Comparison of ENCODE assay signal across 35 cellular contexts in genomic region chr2:58666571-58666970, GRCh38.
DNase-seq lines count a peak whose midpoint lies in the region; ATAC-seq, FAIRE-seq and TF ChIP-seq lines count a peak whose summit lies in the region.
"Had no signal": no experiment of that assay in that cellular context is flagged by ENCODE, and none has a peak within 500 bp of the region (broad histone marks: within the 10 kb centered on the region; RNA-seq: fewer than 3 reads in every experiment).

No MANE protein-coding gene starts in this region.

- 61% methylated on average over 2 of the region's 2 CpGs for WGBS in K562 (ENCODE audit: insufficient coverage, low coverage, missing lambda C conversion rate)

- TF ChIP-seq CTCF in K562 (IDR thresholded peaks at IDR 0.05 in 2 of 3, conservative IDR thresholded peaks at IDR 0.05 in 1 of 3; ENCODE audit: insufficient read depth in 2 of 3, low read depth in 1 of 3, low read length in 3 of 3) (no peak), bronchial epithelial cell (IDR thresholded peaks at IDR 0.05; ENCODE audit: insufficient read depth, low read length, severe bottlenecking) (no peak), HFFc6 (IDR thresholded peaks at IDR 0.05) (no peak)

- TF ChIP-seq RAD21 in K562 (CRISPR knock-in tag; conservative IDR thresholded peaks at IDR 0.05 in 1 of 2, IDR thresholded peaks at IDR 0.05 in 1 of 2) = peak in 1 of 2 experiments; percentile 40; a peak in 1 of 4 replicates

- H3K4me1 Mint-ChIP-seq in HFFc6 (ENCODE audit: low read depth) = no peaks in the 10 kb centered on the region
- H3K4me1 Mint-ChIP-seq: B cell; CD4-positive, alpha-beta memory T cell; CD4-positive, CD25-positive, alpha-beta regulatory T cell; CD8-positive, alpha-beta memory T cell had no signal

- no peaks in the 10 kb centered on the region for H3K36me3 Mint-ChIP-seq in HFFc6 (ENCODE audit: low read depth)
- H3K36me3 Mint-ChIP-seq: CD14-positive monocyte; CD4-positive, alpha-beta memory T cell; CD4-positive, CD25-positive, alpha-beta regulatory T cell; CD8-positive, alpha-beta memory T cell; CD8-positive, alpha-beta T cell had no signal

- in situ Hi-C loops in K562 (cut with MboI) = no loop called here

- ATAC-seq in K562 = peak; percentile 82
- ATAC-seq in HG02884 (IDR thresholded peaks at IDR 0.05; ENCODE audit: unreplicated experiment) = no peak
- ATAC-seq: A549; CD8-positive, alpha-beta T cell had no signal

- peaks cover 3% of the 10 kb centered on the region; the same call in 1 of the 2 replicates for H3K9me3 ChIP-seq in K562 (replicated peaks; ENCODE audit: control insufficient read depth, insufficient read depth, low read depth, low read length)
- H3K9me3 ChIP-seq: A549, BE2C, BLaER1, Caco-2 had no signal

- H3K27ac ChIP-seq in K562 (ENCODE audit: extremely low read depth, low read depth, low read length) = peak overlapping the region; percentile 85
- H3K27ac ChIP-seq: 22Rv1; A549; BLaER1; BLaER1 treated with 17β-estradiol and CSF1 and Interleukin-3, amounts not matched to agents 10 nM and 100 nM; C4-2B had no signal

- no peaks in the 10 kb centered on the region for H3K79me2 ChIP-seq in K562 (ENCODE audit: control insufficient read depth, insufficient read depth, low read length)

- CTCF ChIA-PET in K562 (lab: Yijun Ruan, JAX; ENCODE audit: low intra/inter-chr PET ratio) = no interaction called here

- H3K9ac ChIP-seq in K562 (ENCODE audit: insufficient read depth in 1 of 2, low read depth in 2 of 2, low read length in 2 of 2) = 0 out of 4 replicates have a peak overlapping the region, but pooled peaks of 1 of the 2 experiments have one; percentile 43
- H3K9ac ChIP-seq: BLaER1; BLaER1 treated with 17β-estradiol and CSF1 and Interleukin-3, amounts not matched to agents 10 nM and 100 nM had no signal

- intact Hi-C loops in K562 (cut with micrococcal nuclease) = loop anchor here (2.0 to 5.0 kb wide), 3 partner anchors 42 to 96 kb away; no protein-coding TSS in a partner anchor

- DNase-seq in OCI-M1 (lab: John Stamatoyannopoulos, UW) (peak; percentile 35), K562 (ENCODE audit: extremely low read depth in 1 of 4, low spot score in 3 of 4) (peak in 1 of 4 experiments; percentile 49), bronchial epithelial cell (ENCODE audit: low read depth) (no peak), occipital lobe (lab: John Stamatoyannopoulos, UW) (no peak), HFFc6 (no peak)
- DNase-seq: 8988T; ACHN; AML-193; BE2C; C1 segment of cervical spinal cord; Caco-2; Calu3; CD4-positive, alpha-beta memory T cell; CD4-positive, alpha-beta T cell; CD4-positive, CD25-positive, alpha-beta regulatory T cell; CD8-positive, alpha-beta memory T cell; CD8-positive, alpha-beta T cell; COR-L47; DMS 273 treated with DMSO at 0.1 percent for 48 hours; DMS153; DMS53; DMS79; DMS79 treated with DMSO at 0.1 percent for 48 hours; DND-41; EL had no signal

- H3K27me3 Mint-ChIP-seq in HFFc6 (ENCODE audit: insufficient read depth) = no peaks in the 10 kb centered on the region
- H3K27me3 Mint-ChIP-seq: B cell; CD4-positive, alpha-beta memory T cell; CD4-positive, alpha-beta T cell; CD4-positive, CD25-positive, alpha-beta regulatory T cell; CD8-positive, alpha-beta memory T cell had no signal

- peak overlapping the region; percentile 57 for H3K4me2 ChIP-seq in K562 (ENCODE audit: insufficient read depth, low read length)
- H3K4me2 ChIP-seq: A549; BLaER1; BLaER1 treated with 17β-estradiol and CSF1 and Interleukin-3, amounts not matched to agents 10 nM and 100 nM had no signal

- BruUV-seq in K562 (replicated peaks; lab: Mats Ljungman, UMichigan) = no TSS peak

- no peak for FAIRE-seq in K562 (lab: Jason Lieb, UNC)
- peak; percentile 13 for FAIRE-seq in bronchial epithelial cell (lab: Jason Lieb, UNC)
- FAIRE-seq: A204.1, A549, D721Med had no signal

- no peaks in the 10 kb centered on the region for H3K27me3 ChIP-seq in K562 (ENCODE audit: control insufficient read depth in 2 of 2, insufficient read depth in 2 of 2, low read length in 2 of 2)
- H3K27me3 ChIP-seq in bronchial epithelial cell (ENCODE audit: control insufficient read depth, insufficient read depth, low read length) = no peaks in the 10 kb centered on the region
- H3K27me3 ChIP-seq: BE2C; BLaER1; BLaER1 treated with 17β-estradiol and CSF1 and Interleukin-3, amounts not matched to agents 10 nM and 100 nM had no signal

- H4K20me1 ChIP-seq in K562 (replicated peaks; ENCODE audit: control insufficient read depth, insufficient read depth, low read length) = no peaks in the 10 kb centered on the region
- H4K20me1 ChIP-seq: BLaER1; BLaER1 treated with 17β-estradiol and CSF1 and Interleukin-3, amounts not matched to agents 10 nM and 100 nM had no signal

- POLR2A ChIA-PET in K562 (lab: Yijun Ruan, JAX) = interaction anchor here (1.2 to 2.7 kb wide), 2 partner anchors 9 to 14 kb away, joined by 4 to 6 read pairs; no protein-coding TSS in a partner anchor

- H3K9me1 ChIP-seq in K562 (ENCODE audit: control insufficient read depth, insufficient read depth, low read length) = no peaks in the 10 kb centered on the region

- H3K4me3 ChIP-seq in K562 = no peak overlapping the region
- H3K4me3 ChIP-seq in bronchial epithelial cell (ENCODE audit: low read depth, low read length) = no peak overlapping the region
- H3K4me3 ChIP-seq: A549; BLaER1; BLaER1 treated with 17β-estradiol and CSF1 and Interleukin-3, amounts not matched to agents 10 nM and 100 nM had no signal

- no peak overlapping the region for H3K4me3 Mint-ChIP-seq in HFFc6
- H3K4me3 Mint-ChIP-seq: B cell; CD14-positive monocyte; CD4-positive, alpha-beta memory T cell; CD4-positive, alpha-beta T cell; CD4-positive, CD25-positive, alpha-beta regulatory T cell; CD8-positive, alpha-beta memory T cell; CD8-positive, alpha-beta T cell had no signal

- TF ChIP-seq POLR2A in K562 (conservative IDR thresholded peaks at IDR 0.05) = no peak

- no peak overlapping the region for H3K27ac Mint-ChIP-seq in HFFc6
- H3K27ac Mint-ChIP-seq: B cell; CD14-positive monocyte; CD4-positive, alpha-beta memory T cell; CD4-positive, alpha-beta T cell; CD4-positive, CD25-positive, alpha-beta regulatory T cell; CD8-positive, alpha-beta memory T cell; CD8-positive, alpha-beta T cell had no signal

- no peak for TF ChIP-seq EP300 in K562 (IDR thresholded peaks at IDR 0.05; ENCODE audit: low read length)

- peaks cover 8% of the 10 kb centered on the region for H3K9me3 Mint-ChIP-seq in HFFc6
- H3K9me3 Mint-ChIP-seq: CD4-positive, alpha-beta T cell; CD8-positive, alpha-beta T cell had no signal

- H3K4me1 ChIP-seq in K562 (replicated peaks in 1 of 2; ENCODE audit: control insufficient read depth in 2 of 2, insufficient read depth in 2 of 2, low read length in 2 of 2) = peaks cover 4 to 30% of the 10 kb centered on the region in 2 experiments; a peak in 3 of 5 replicates
- H3K4me1 ChIP-seq: A549; BE2C; BLaER1; BLaER1 treated with 17β-estradiol and CSF1 and Interleukin-3, amounts not matched to agents 10 nM and 100 nM; Caco-2 had no signal

- H3K36me3 ChIP-seq in K562 (ENCODE audit: control insufficient read depth, insufficient read depth, low read length) (no peaks in the 10 kb centered on the region), bronchial epithelial cell (ENCODE audit: control insufficient read depth, insufficient read depth, low read length) (no peaks in the 10 kb centered on the region)
- H3K36me3 ChIP-seq: BE2C; BLaER1; BLaER1 treated with 17β-estradiol and CSF1 and Interleukin-3, amounts not matched to agents 10 nM and 100 nM had no signal

- H2AFZ ChIP-seq in K562 (ENCODE audit: low read depth, low read length) = peak overlapping the region; percentile 80

TF ChIP-seq in K562, 482 proteins besides CTCF, POLR2A, EP300 and RAD21 (continues in another document):
- TF ChIP-seq TAL1 (IDR thresholded peaks at IDR 0.05) = 0 out of 2 replicates have a peak, but pooled peaks have one; percentile 2
- TF ChIP-seq PTTG1 (tag; IDR thresholded peaks at IDR 0.05; ENCODE audit: low read depth) = peak; percentile 3; the same call in 1 of the 2 replicates
- TF ChIP-seq ATF2 (CRISPR knock-in tag; IDR thresholded peaks at IDR 0.05) = no peak
- TF ChIP-seq NR2C1 (IDR thresholded peaks at IDR 0.05) = no peak
- 0 out of 2 replicates have a peak, but pooled peaks have one; percentile 7 for TF ChIP-seq NR2C1 (tag; IDR thresholded peaks at IDR 0.05)
- peak; percentile 39; the same call in 1 of the 2 replicates for TF ChIP-seq VEZF1 (CRISPR knock-in tag; IDR thresholded peaks at IDR 0.05)
- no peak for TF ChIP-seq NFXL1 (CRISPR knock-in tag; IDR thresholded peaks at IDR 0.05)
